In genomic region chr2:122927710-122928249, GRCh38 we compare ENCODE assay signal across 18 cellular contexts.
A peak's percentile ranks its signal among the peaks of the same experiment; 100 is the strongest.
DNase-seq lines count a peak whose midpoint lies in the region; ATAC-seq and TF ChIP-seq lines count a peak whose summit lies in the region.
"Had no signal": no experiment of that assay in that cellular context is flagged by ENCODE, and none has a peak within 500 bp of the region (broad histone marks: within the 10 kb centered on the region; RNA-seq: fewer than 3 reads in every experiment).

No MANE protein-coding gene starts in this region.

- H3K9ac ChIP-seq in neural progenitor cell, result no peak overlapping the region
- H3K9ac ChIP-seq: BLaER1 treated with 17β-estradiol and CSF1 and Interleukin-3, amounts not matched to agents 10 nM and 100 nM had no signal

- H3K9me2 ChIP-seq in GM23338 (ENCODE audit: insufficient read depth), result 0 out of 2 replicates have a peak, but pooled peaks cover 6% of the 10 kb centered on the region

- H3K79me2 ChIP-seq in GM23338 (replicated peaks; ENCODE audit: insufficient read depth) (no peaks in the 10 kb centered on the region), neural progenitor cell (ENCODE audit: low read depth) (no peaks in the 10 kb centered on the region)

- H2AFZ ChIP-seq in GM23338, result no peak overlapping the region
- H2AFZ ChIP-seq in neural progenitor cell (replicated peaks), result no peak overlapping the region

- no peak overlapping the region for H3K4me3 Mint-ChIP-seq in GM23338
- no peak overlapping the region for H3K4me3 Mint-ChIP-seq in WTC11
- H3K4me3 Mint-ChIP-seq in neural progenitor cell, result peak overlapping the region; percentile 27
- H3K4me3 Mint-ChIP-seq: CD8-positive, alpha-beta memory T cell had no signal

- H3K36me3 Mint-ChIP-seq in GM23338 (ENCODE audit: low read depth) (peaks cover 64% of the 10 kb centered on the region), WTC11 (peaks cover 60% of the 10 kb centered on the region), neural progenitor cell (peaks cover 9% of the 10 kb centered on the region)
- H3K36me3 Mint-ChIP-seq: CD8-positive, alpha-beta memory T cell had no signal

- H3F3A ChIP-seq in GM23338 (replicated peaks; ENCODE audit: low read depth) (no peaks in the 10 kb centered on the region), neural progenitor cell (ENCODE audit: low read depth) (peaks cover 33% of the 10 kb centered on the region)

- H3K4me3 ChIP-seq in GM23338, result no peak overlapping the region
- no peak overlapping the region for H3K4me3 ChIP-seq in neural progenitor cell
- H3K4me3 ChIP-seq: A549; BLaER1 treated with 17β-estradiol and CSF1 and Interleukin-3, amounts not matched to agents 10 nM and 100 nM had no signal

- no peaks in the 10 kb centered on the region for H3K27me3 ChIP-seq in GM23338 (ENCODE audit: insufficient read depth)
- no peaks in the 10 kb centered on the region for H3K27me3 ChIP-seq in neural progenitor cell
- H3K27me3 ChIP-seq: BLaER1 treated with 17β-estradiol and CSF1 and Interleukin-3, amounts not matched to agents 10 nM and 100 nM had no signal

- H4K20me1 ChIP-seq in GM23338 (replicated peaks; ENCODE audit: insufficient read depth), result no peaks in the 10 kb centered on the region
- no peaks in the 10 kb centered on the region for H4K20me1 ChIP-seq in neural progenitor cell (ENCODE audit: low read depth)
- H4K20me1 ChIP-seq: BLaER1 treated with 17β-estradiol and CSF1 and Interleukin-3, amounts not matched to agents 10 nM and 100 nM had no signal

- H3K4me2 ChIP-seq in GM23338, result no peak overlapping the region
- peak overlapping the region; percentile 46 for H3K4me2 ChIP-seq in neural progenitor cell
- H3K4me2 ChIP-seq: A549; BLaER1 treated with 17β-estradiol and CSF1 and Interleukin-3, amounts not matched to agents 10 nM and 100 nM had no signal

- DNase-seq in GM23338 (ENCODE audit: low spot score) (peak; percentile 56), WTC11 (ENCODE audit: low spot score) (no peak), iPS DF 4.7 (ENCODE audit: extremely low read depth, low spot score) (peak; percentile 30), neural progenitor cell (ENCODE audit: low spot score) (peak; percentile 12), GM20000 (ENCODE audit: low spot score) (no peak), SIG-M5 treated with dmso at 0.1 percent for 504 hours (lab: John Stamatoyannopoulos, UW; ENCODE audit: unreplicated experiment) (no peak), GF-D8 (lab: John Stamatoyannopoulos, UW) (no peak)
- DNase-seq: CD8-positive, alpha-beta memory T cell; NCI-H146; NCI-H510A; NCI-H774; PC-3; RPMI8226; SHP77 treated with DMSO at 0.1 percent for 48 hours had no signal

- peak overlapping the region; percentile 13; the same call in 1 of the 2 replicates for H3K27ac ChIP-seq in GM23338 (ENCODE audit: low read depth)
- peak overlapping the region; percentile 81 for H3K27ac ChIP-seq in neural progenitor cell
- H3K27ac ChIP-seq: A549; BLaER1 treated with 17β-estradiol and CSF1 and Interleukin-3, amounts not matched to agents 10 nM and 100 nM; HL-60 had no signal

- CTCF ChIA-PET in WTC11 (lab: Charles Lee), result interaction anchor here (1.0 kb wide), 1 partner anchor 396 kb away, joined by 3 read pairs; no protein-coding TSS in a partner anchor

- H3K9me3 Mint-ChIP-seq in GM23338 (peaks cover 63% of the 10 kb centered on the region), WTC11 (peaks cover 69% of the 10 kb centered on the region), neural progenitor cell (peaks cover 45% of the 10 kb centered on the region)

- POLR2A ChIA-PET in WTC11 (lab: Charles Lee), result interaction anchor here (0.6 to 0.8 kb wide), 2 partner anchors 40 to 408 kb away, joined by 3 read pairs; no protein-coding TSS in a partner anchor

- peak; percentile 62 for ATAC-seq in GM23338
- peak; percentile 72 for ATAC-seq in WTC11
- ATAC-seq: A549, PC-3, SK-N-SH treated with all-trans-retinoic acid at 6 μM for 48 hours had no signal

- H3K9me3 ChIP-seq in neural progenitor cell (ENCODE audit: low read depth), result no peaks in the 10 kb centered on the region
- H3K9me3 ChIP-seq: A549 had no signal

- H3K36me3 ChIP-seq in GM23338 (ENCODE audit: insufficient read depth), result peaks cover 17% of the 10 kb centered on the region
- no peaks in the 10 kb centered on the region for H3K36me3 ChIP-seq in neural progenitor cell
- H3K36me3 ChIP-seq: BLaER1 treated with 17β-estradiol and CSF1 and Interleukin-3, amounts not matched to agents 10 nM and 100 nM had no signal

- H3K27ac Mint-ChIP-seq in GM23338 (no peak overlapping the region), WTC11 (peak overlapping the region; percentile 16; the same call in 1 of the 2 replicates), neural progenitor cell (peak overlapping the region; percentile 51)
- H3K27ac Mint-ChIP-seq: CD8-positive, alpha-beta memory T cell had no signal

- H3K27me3 Mint-ChIP-seq in GM23338 (ENCODE audit: insufficient read depth, low read depth, poor library complexity), result peaks cover 6% of the 10 kb centered on the region
- H3K27me3 Mint-ChIP-seq in WTC11 (ENCODE audit: low read depth), result peaks cover 22% of the 10 kb centered on the region
- H3K27me3 Mint-ChIP-seq in neural progenitor cell (ENCODE audit: insufficient read depth, low read depth), result peaks cover 20% of the 10 kb centered on the region
- H3K27me3 Mint-ChIP-seq: CD8-positive, alpha-beta memory T cell had no signal

- H3K4me1 ChIP-seq in GM23338 (ENCODE audit: insufficient read depth) (no peaks in the 10 kb centered on the region), neural progenitor cell (peaks cover 23% of the 10 kb centered on the region)
- H3K4me1 ChIP-seq: A549; BLaER1 treated with 17β-estradiol and CSF1 and Interleukin-3, amounts not matched to agents 10 nM and 100 nM had no signal

- H3K4me1 Mint-ChIP-seq in GM23338, result peaks cover 10% of the 10 kb centered on the region
- H3K4me1 Mint-ChIP-seq in WTC11, result peaks cover 24% of the 10 kb centered on the region
- H3K4me1 Mint-ChIP-seq in neural progenitor cell, result peaks cover 34% of the 10 kb centered on the region
- H3K4me1 Mint-ChIP-seq: CD8-positive, alpha-beta memory T cell had no signal

- peak; percentile 6 to 34; a peak in 2 of 4 replicates for TF ChIP-seq CTCF in GM23338 (conservative IDR thresholded peaks at IDR 0.05; ENCODE audit: low read depth in 2 of 2)
- TF ChIP-seq CTCF in WTC11 (IDR thresholded peaks at IDR 0.05), result no peak
- peak; percentile 18 for TF ChIP-seq CTCF in neural progenitor cell (IDR thresholded peaks at IDR 0.05)
- no peak for TF ChIP-seq CTCF in GM20000 (IDR thresholded peaks at IDR 0.05; ENCODE audit: extremely low read depth, missing control alignments)

TF ChIP-seq in GM23338, 12 proteins besides CTCF, POLR2A, EP300 and RAD21:
- TF ChIP-seq NANOG (IDR thresholded peaks at IDR 0.05; ENCODE audit: borderline replicate concordance) (peak; percentile 50; the same call in 1 of the 2 replicates), ZNF114 (CRISPR knock-in tag; IDR thresholded peaks at IDR 0.05) (no peak)

TF ChIP-seq in WTC11, 78 proteins besides CTCF, POLR2A, EP300 and RAD21:
- TF ChIP-seq USF2 (CRISPR knock-in tag; IDR thresholded peaks at IDR 0.05) (peak; percentile 49; the same call in 1 of the 2 replicates), USF1 (CRISPR knock-in tag; IDR thresholded peaks at IDR 0.05) (0 out of 2 replicates have a peak, but pooled peaks have one; percentile 19), SOX15 (CRISPR knock-in tag; IDR thresholded peaks at IDR 0.05) (no peak)

Comparison
In these comparisons a context has a peak if more than half of its experiments do, and no peak if none do; other contexts are left out.
1. DNase-seq: peak in GM23338 (single experiment), iPS DF 4.7 (single experiment) and neural progenitor cell (single experiment); none in WTC11 (single experiment), GM20000 (single experiment), SIG-M5 treated with dmso at 0.1 percent for 504 hours (single experiment) and GF-D8 (single experiment).
2. CTCF ChIP-seq: peak in GM23338 (2 of 2) and neural progenitor cell (single experiment); none in WTC11 (single experiment) and GM20000 (single experiment).